ENCODE assay signal across 8 cellular contexts in the genomic region with DNA sequence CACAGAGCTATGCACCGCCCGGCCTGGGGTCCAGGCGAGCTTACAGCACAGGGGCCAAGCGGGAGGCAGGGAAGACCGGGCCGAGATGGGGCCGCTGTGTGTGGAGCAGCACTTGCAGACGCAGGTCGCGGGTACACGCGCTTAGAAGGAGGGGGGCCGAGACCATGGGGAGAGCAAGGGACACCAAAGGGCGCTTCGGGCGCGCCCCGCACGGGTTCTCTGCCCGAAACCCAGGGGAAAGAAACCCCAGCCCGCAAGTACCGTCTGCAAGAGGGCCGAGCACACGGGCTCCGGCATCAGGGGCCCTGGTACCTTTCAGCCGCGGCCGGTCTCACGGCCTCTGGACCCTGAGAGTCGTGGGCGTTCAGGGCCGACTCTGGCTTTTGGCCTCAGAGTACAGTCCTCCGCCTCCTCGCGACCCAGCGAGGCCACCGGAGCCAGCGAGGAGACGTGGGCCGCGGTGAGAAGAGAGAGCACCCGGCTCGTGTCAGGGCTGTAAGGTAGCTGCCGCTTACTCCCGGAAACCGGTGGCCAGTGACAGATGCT. TPM values are rescaled to one million over a fixed set of nuclear protein-coding genes. Genes with fewer than 3 reads are reported as not detected.
DNase-seq lines count a peak whose midpoint lies in the region; ATAC-seq and TF ChIP-seq lines count a peak whose summit lies in the region.

No MANE protein-coding gene starts in this region.

- H3K4me3 ChIP-seq in GM12864 (ENCODE audit: low read depth, low read length) (peak overlapping the region; percentile 79), gastroesophageal sphincter (peak overlapping the region; percentile 68 to 71), psoas muscle (peak overlapping the region; percentile 81)

- no peaks in the 10 kb centered on the region for H3K27me3 Mint-ChIP-seq in activated T-cell treated with anti-CD3 and anti-CD28 coated beads, Interleukin-2, amount 50 U/mL, for 72 hours (ENCODE audit: low read depth)

- no peaks in the 10 kb centered on the region for H3K9me3 Mint-ChIP-seq in activated T-cell treated with anti-CD3 and anti-CD28 coated beads, Interleukin-2, amount 50 U/mL, for 72 hours

- WGBS in gastroesophageal sphincter (ENCODE audit: low coverage in 1 of 2), 2 donors, result 0% methylated on average over 4 of the region's 46 CpGs; no CpG with 5 or more reads in 1 of the 2 donors
- 0 to 50% (median 1%) methylated on average over 14 to 46 of the region's 46 CpGs for WGBS in psoas muscle, 3 donors

- ATAC-seq in HG03280 (IDR thresholded peaks at IDR 0.05; ENCODE audit: unreplicated experiment) (peak; percentile 2), gastroesophageal sphincter (no peak), psoas muscle (no peak)
- ATAC-seq in activated T-cell treated with anti-CD3 and anti-CD28 coated beads, Interleukin-2, amount 50 U/mL, for 72 hours (replicated peaks in 1 of 2), result no peak

- peak overlapping the region; percentile 69 to 83 for H3K4me3 Mint-ChIP-seq in activated T-cell treated with anti-CD3 and anti-CD28 coated beads, Interleukin-2, amount 50 U/mL, for 72 hours

- peak overlapping the region; percentile 88 for H3K27ac Mint-ChIP-seq in activated T-cell treated with anti-CD3 and anti-CD28 coated beads, Interleukin-2, amount 50 U/mL, for 72 hours

- H3K4me1 Mint-ChIP-seq in activated T-cell treated with anti-CD3 and anti-CD28 coated beads, Interleukin-2, amount 50 U/mL, for 72 hours (ENCODE audit: low read depth), result no peaks in the 10 kb centered on the region

- H3K36me3 ChIP-seq in gastroesophageal sphincter (peaks cover 0 to 16% of the 10 kb centered on the region in 2 donors), psoas muscle (ENCODE audit: insufficient read depth in 1 of 2, low read depth in 1 of 2) (peaks cover 0 to 3% of the 10 kb centered on the region in 2 donors)

- H3K27me3 ChIP-seq in gastroesophageal sphincter, result no peaks in the 10 kb centered on the region
- no peaks in the 10 kb centered on the region for H3K27me3 ChIP-seq in psoas muscle (ENCODE audit: insufficient read depth in 3 of 3, low read length in 2 of 3)

- TF ChIP-seq CTCF in GM12864 (IDR thresholded peaks at IDR 0.05; ENCODE audit: low read depth, low read length, missing control alignments), result no peak
- TF ChIP-seq CTCF in gastroesophageal sphincter (IDR thresholded peaks at IDR 0.05), result no peak
- TF ChIP-seq CTCF in psoas muscle (IDR thresholded peaks at IDR 0.05), result no peak

- H3K36me3 Mint-ChIP-seq in activated T-cell treated with anti-CD3 and anti-CD28 coated beads, Interleukin-2, amount 50 U/mL, for 72 hours (ENCODE audit: insufficient read depth in 2 of 2), result peaks cover 2 to 3% of the 10 kb centered on the region in 2 donors

- H3K9me3 ChIP-seq in gastroesophageal sphincter (no peaks in the 10 kb centered on the region), psoas muscle (no peaks in the 10 kb centered on the region)

- H3K4me1 ChIP-seq in gastroesophageal sphincter, result peaks cover 0 to 13% (median 4%) of the 10 kb centered on the region in 3 donors
- H3K4me1 ChIP-seq in psoas muscle, result peaks cover 3% of the 10 kb centered on the region

- no peak for DNase-seq in GM12864 (ENCODE audit: low read depth)
- peak in 1 of 2 donors; percentile 24 for DNase-seq in activated T-cell treated with anti-CD3 and anti-CD28 coated beads, Interleukin-2, amount 50 U/mL, for 72 hours
- DNase-seq in psoas muscle, result peak; percentile 25 to 65
- no peak for DNase-seq in SKM-1 treated with dmso at 0.1 percent for 144 hours (lab: John Stamatoyannopoulos, UW; ENCODE audit: unreplicated experiment)
- no peak for DNase-seq in NCI-H524 treated with DMSO at 0.1 percent for 48 hours (lab: John Stamatoyannopoulos, UW)
- no peak for DNase-seq in SW480 (ENCODE audit: low spot score)

- no peak for TF ChIP-seq POLR2A in gastroesophageal sphincter (IDR thresholded peaks at IDR 0.05)

- H3K27ac ChIP-seq in gastroesophageal sphincter, result peak overlapping the region; percentile 84 to 98 (median 92)
- peak overlapping the region; percentile 84 for H3K27ac ChIP-seq in psoas muscle

- intact Hi-C loops in psoas muscle (cut with DNase I), result no loop called here

- no peak for TF ChIP-seq EP300 in gastroesophageal sphincter (IDR thresholded peaks at IDR 0.05)

RNA-seq across cellular contexts. Expression of a gene that starts 0.3 kb away (rescaled TPM):
- total RNA-seq in activated T-cell treated with anti-CD3 and anti-CD28 coated beads, Interleukin-2, amount 50 U/mL, for 72 hours, result 10 to 100 TPM; 44.2 to 54.3 TPM
- total RNA-seq in gastroesophageal sphincter (10 to 100 TPM; 14.8 to 21.0 (median 17.5) TPM), psoas muscle (10 to 100 TPM; 13.1 to 20.5 (median 15.5) TPM)
- 10 to 100 TPM; 13.7 to 33.7 (median 25.2) TPM for polyA plus RNA-seq in psoas muscle

RNA-seq across cellular contexts. Expression of a gene that starts 8.6 kb away (rescaled TPM):
- total RNA-seq in activated T-cell treated with anti-CD3 and anti-CD28 coated beads, Interleukin-2, amount 50 U/mL, for 72 hours, result not detected
- total RNA-seq in gastroesophageal sphincter (not detected), psoas muscle (not detected)
- polyA plus RNA-seq in psoas muscle, result under 1 TPM in 1 of 3 donors, not detected in 2; 0.08 TPM

RNA-seq across cellular contexts. Expression of a gene that starts 57.0 kb away (rescaled TPM):
- total RNA-seq in activated T-cell treated with anti-CD3 and anti-CD28 coated beads, Interleukin-2, amount 50 U/mL, for 72 hours, result not detected
- total RNA-seq in gastroesophageal sphincter (not detected), psoas muscle (not detected)
- polyA plus RNA-seq in psoas muscle, result not detected

Comparison
In these comparisons a context has a peak if more than half of its experiments do, and no peak if none do; other contexts are left out.
1. DNase-seq: peak in psoas muscle (2 of 2); none in GM12864 (single experiment), SKM-1 treated with dmso at 0.1 percent for 144 hours (single experiment), NCI-H524 treated with DMSO at 0.1 percent for 48 hours (single experiment) and SW480 (single experiment).
2. Peak in every context shown above with its lines, with median percentiles within 50 percentile points of each other: H3K4me3 ChIP-seq.